In the genomic region with DNA sequence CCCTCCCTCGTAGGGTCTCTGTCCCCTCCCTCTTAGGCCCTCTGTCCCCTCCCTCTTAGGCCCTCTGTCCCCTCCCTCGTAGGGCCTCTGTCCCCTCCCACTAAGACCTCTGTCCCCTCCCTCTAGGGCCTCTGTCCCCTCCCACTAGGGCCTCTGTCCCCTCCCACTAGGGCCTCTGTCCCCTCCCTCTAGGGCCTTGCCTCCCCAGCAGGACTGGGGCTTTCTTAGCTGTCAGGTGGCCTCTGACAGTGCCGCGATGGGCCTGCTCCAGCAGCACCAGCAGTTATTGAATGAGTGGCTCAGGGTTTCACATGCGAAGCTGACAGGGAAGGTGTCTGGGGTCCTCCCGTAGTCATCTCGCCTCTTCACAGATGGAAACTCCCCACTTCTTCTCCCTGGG, we compare ENCODE assay signal across 14 cellular contexts. TPM values are rescaled to one million over a fixed set of nuclear protein-coding genes. Genes with fewer than 3 reads are reported as not detected.
"Had no signal": no experiment of that assay in that cellular context is flagged by ENCODE, and none has a peak within 500 bp of the region (broad histone marks: within the 10 kb centered on the region; RNA-seq: fewer than 3 reads in every experiment).

No MANE protein-coding gene starts in this region.

RNA-seq across cellular contexts. Expression of a gene that starts 48.1 kb away (rescaled TPM):
- total RNA-seq: activated B cell treated with CpG ODN at 0.5 μM for 24 hours; activated naive CD4-positive, alpha-beta T cell treated with anti-CD3 and anti-CD28 coated beads for 36 hours; ascending aorta; breast epithelium; cerebellum; foreskin keratinocyte; kidney epithelial cell; left ventricle myocardium inferior; mucosa of descending colon; naive thymus-derived CD4-positive, alpha-beta T cell; sigmoid colon; spleen; T-helper 17 cell; temporal lobe had no signal
- polyA plus RNA-seq: foreskin keratinocyte; naive thymus-derived CD4-positive, alpha-beta T cell; sigmoid colon; spleen had no signal
